In the genomic region with DNA sequence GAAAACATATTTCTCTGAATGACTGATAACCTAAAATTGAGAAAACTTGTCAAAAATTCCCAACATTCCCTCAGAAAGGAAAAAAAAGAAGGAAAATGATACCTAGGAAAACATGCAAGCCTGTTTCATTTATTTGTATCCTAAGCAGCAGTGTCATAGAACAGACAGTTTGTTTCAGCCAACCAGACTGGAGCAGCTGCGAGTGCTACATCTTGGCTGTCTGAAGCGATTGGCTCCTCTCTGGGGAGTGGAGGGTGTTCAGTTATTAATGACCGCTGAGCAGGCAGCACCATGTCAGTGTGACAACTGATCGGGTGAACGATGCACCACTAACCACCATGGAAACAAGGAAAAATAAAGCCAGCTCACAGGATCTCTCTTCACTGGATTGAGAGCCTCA, we compare ENCODE assay signal across 7 cellular contexts. TPM values are rescaled to one million over a fixed set of nuclear protein-coding genes. Genes with fewer than 3 reads are reported as not detected.
A peak's percentile ranks its signal among the peaks of the same experiment; 100 is the strongest.
DNase-seq lines count a peak whose midpoint lies in the region; ATAC-seq and TF ChIP-seq lines count a peak whose summit lies in the region.

A gene (plus strand): TSS at position 294 of the 400 bp plus-strand sequence. CDS start 31,646 bp downstream, outside the sequence.

- TF ChIP-seq CTCF in type B pancreatic cell (conservative IDR thresholded peaks at IDR 0.05): no peak

- peak within 1 kb of the TSS; percentile 93 for H3K27ac Mint-ChIP-seq in activated CD4-positive, alpha-beta T cell treated with anti-CD3 and anti-CD28 coated beads, Interleukin-2, amount 10 ng/mL, durations not matched to agents 24 days and 14 days
- peak within 1 kb of the TSS; percentile 88 to 98 (median 93) for H3K27ac Mint-ChIP-seq in naive thymus-derived CD4-positive, alpha-beta T cell
- no peak within 1 kb of the TSS for H3K27ac Mint-ChIP-seq in type B pancreatic cell

- H3K36me3 Mint-ChIP-seq in activated CD4-positive, alpha-beta T cell treated with anti-CD3 and anti-CD28 coated beads, Interleukin-2, amount 10 ng/mL, durations not matched to agents 24 days and 14 days (ENCODE audit: low read depth): peaks cover 40% of the 10 kb centered on the region
- H3K36me3 Mint-ChIP-seq in naive thymus-derived CD4-positive, alpha-beta T cell: peaks cover 0 to 50% (median 0%) of the 10 kb centered on the region in 5 donors
- H3K36me3 Mint-ChIP-seq in type B pancreatic cell: no peaks in the 10 kb centered on the region

- peaks cover 49% of the 10 kb centered on the region for H3K4me1 Mint-ChIP-seq in activated CD4-positive, alpha-beta T cell treated with anti-CD3 and anti-CD28 coated beads, Interleukin-2, amount 10 ng/mL, durations not matched to agents 24 days and 14 days
- peaks cover 8 to 77% (median 60%) of the 10 kb centered on the region in 7 donors for H3K4me1 Mint-ChIP-seq in naive thymus-derived CD4-positive, alpha-beta T cell
- peaks cover 32% of the 10 kb centered on the region for H3K4me1 Mint-ChIP-seq in type B pancreatic cell (ENCODE audit: unreplicated experiment)

- no peaks in the 10 kb centered on the region for H3K9me3 Mint-ChIP-seq in activated CD4-positive, alpha-beta T cell treated with anti-CD3 and anti-CD28 coated beads, Interleukin-2, amount 10 ng/mL, durations not matched to agents 24 days and 14 days
- H3K9me3 Mint-ChIP-seq in naive thymus-derived CD4-positive, alpha-beta T cell: peaks cover 0 to 3% (median 0%) of the 10 kb centered on the region in 11 donors
- H3K9me3 Mint-ChIP-seq in type B pancreatic cell: no peaks in the 10 kb centered on the region

- H3K36me3 ChIP-seq in effector memory CD4-positive, alpha-beta T cell (ENCODE audit: control insufficient read depth, insufficient read depth, low read length): no peaks in the 10 kb centered on the region
- no peaks in the 10 kb centered on the region for H3K36me3 ChIP-seq in naive thymus-derived CD4-positive, alpha-beta T cell (ENCODE audit: control insufficient read depth in 2 of 3, insufficient read depth in 3 of 3, low read length in 3 of 3)

- H3K27me3 Mint-ChIP-seq in activated CD4-positive, alpha-beta T cell treated with anti-CD3 and anti-CD28 coated beads, Interleukin-2, amount 10 ng/mL, durations not matched to agents 24 days and 14 days: peaks cover 2% of the 10 kb centered on the region
- H3K27me3 Mint-ChIP-seq in naive thymus-derived CD4-positive, alpha-beta T cell: no peaks in the 10 kb centered on the region
- H3K27me3 Mint-ChIP-seq in type B pancreatic cell: no peaks in the 10 kb centered on the region

- H3K27ac ChIP-seq in effector memory CD4-positive, alpha-beta T cell (ENCODE audit: insufficient read depth, low read length, poor library complexity, severe bottlenecking): no peak within 1 kb of the TSS
- H3K27ac ChIP-seq in naive thymus-derived CD4-positive, alpha-beta T cell (ENCODE audit: low read depth, low read length): peak within 1 kb of the TSS; percentile 72

- CTCF ChIA-PET in naive thymus-derived CD4-positive, alpha-beta T cell (lab: Charles Lee): interaction anchor here (0.7 to 1.7 kb wide), 4 partner anchors 7 to 484 kb away, joined by 3 to 5 read pairs (median 4); no protein-coding TSS in a partner anchor

- ATAC-seq in naive thymus-derived CD4-positive, alpha-beta T cell: peak; percentile 76
- ATAC-seq in HG03565 (IDR thresholded peaks at IDR 0.05; ENCODE audit: unreplicated experiment) (no peak), HG03521 (IDR thresholded peaks at IDR 0.05; ENCODE audit: unreplicated experiment) (no peak)

- intact Hi-C loops in activated CD4-positive, alpha-beta T cell treated with anti-CD3 and anti-CD28 coated beads, Interleukin-2, amount 10 ng/mL, durations not matched to agents 24 days and 14 days (cut with micrococcal nuclease): loop anchor here (1.0 to 5.0 kb wide), 10 partner anchors 8 to 646 kb away; a partner anchor contains a TSS
- intact Hi-C loops in naive thymus-derived CD4-positive, alpha-beta T cell (cut with micrococcal nuclease): loop anchor here (1.0 to 10.0 kb wide), 16 partner anchors 7 to 1114 kb away; a partner anchor contains a TSS

- peak within 1 kb of the TSS; percentile 5 for H3K4me3 ChIP-seq in effector memory CD4-positive, alpha-beta T cell (ENCODE audit: insufficient read depth, low read depth, low read length, poor library complexity, severe bottlenecking)
- peak within 1 kb of the TSS; percentile 58 for H3K4me3 ChIP-seq in naive thymus-derived CD4-positive, alpha-beta T cell (ENCODE audit: low read length)

- POLR2A ChIA-PET in naive thymus-derived CD4-positive, alpha-beta T cell (lab: Charles Lee): interaction anchor here (0.6 to 6.1 kb wide), 13 partner anchors 8 to 105 kb away, joined by 3 to 69 read pairs (median 5); no protein-coding TSS in a partner anchor

- H3K4me1 ChIP-seq in effector memory CD4-positive, alpha-beta T cell (ENCODE audit: control insufficient read depth, insufficient read depth, low read length, poor library complexity, severe bottlenecking): no peaks in the 10 kb centered on the region
- peaks cover 0 to 11% of the 10 kb centered on the region in 2 donors for H3K4me1 ChIP-seq in naive thymus-derived CD4-positive, alpha-beta T cell (ENCODE audit: control insufficient read depth in 2 of 2, insufficient read depth in 2 of 2, low read length in 2 of 2)

- no peaks in the 10 kb centered on the region for H3K9me3 ChIP-seq in effector memory CD4-positive, alpha-beta T cell (ENCODE audit: control insufficient read depth, low read length)
- H3K9me3 ChIP-seq in naive thymus-derived CD4-positive, alpha-beta T cell (ENCODE audit: control insufficient read depth in 2 of 3, low read length in 3 of 3): no peaks in the 10 kb centered on the region

- H3K4me3 Mint-ChIP-seq in activated CD4-positive, alpha-beta T cell treated with anti-CD3 and anti-CD28 coated beads, Interleukin-2, amount 10 ng/mL, durations not matched to agents 24 days and 14 days: peak within 1 kb of the TSS; percentile 93
- peak within 1 kb of the TSS; percentile 84 to 99 (median 98) for H3K4me3 Mint-ChIP-seq in naive thymus-derived CD4-positive, alpha-beta T cell
- peak within 1 kb of the TSS; percentile 88 for H3K4me3 Mint-ChIP-seq in type B pancreatic cell

- DNase-seq in NCI-H1105 treated with DMSO at 0.1 percent for 48 hours (lab: John Stamatoyannopoulos, UW) (peak; percentile 77), type B pancreatic cell (ENCODE audit: extremely low spot score, unreplicated experiment) (no peak)
- DNase-seq in activated CD4-positive, alpha-beta T cell treated with anti-CD3 and anti-CD28 coated beads, Interleukin-2, amount 10 ng/mL, durations not matched to agents 24 days and 14 days: peak; percentile 89
- DNase-seq in effector memory CD4-positive, alpha-beta T cell: no peak
- DNase-seq in naive thymus-derived CD4-positive, alpha-beta T cell: peak in 6 of 9 donors; percentile 27 to 55 (median 40)

- H3K27me3 ChIP-seq in effector memory CD4-positive, alpha-beta T cell (replicated peaks; ENCODE audit: control insufficient read depth, insufficient read depth, low read length, poor library complexity, severe bottlenecking): no peaks in the 10 kb centered on the region
- H3K27me3 ChIP-seq in naive thymus-derived CD4-positive, alpha-beta T cell (ENCODE audit: control insufficient read depth in 2 of 2, insufficient read depth in 2 of 2, low read length in 2 of 2): no peaks in the 10 kb centered on the region

RNA-seq across cellular contexts. Expression of the gene that starts here (rescaled TPM):
- 53.4 and 56.5 TPM in 2 replicates for total RNA-seq in activated CD4-positive, alpha-beta T cell treated with anti-CD3 and anti-CD28 coated beads, Interleukin-2, amount 10 ng/mL, durations not matched to agents 24 days and 14 days
- 100 to 1,000 TPM in 3 of 5 experiments, 10 to 100 TPM in 1, 1 to 10 TPM in 1; 7.6 to 288 (median 227) TPM for total RNA-seq in naive thymus-derived CD4-positive, alpha-beta T cell
- 100 to 1,000 TPM; 169 to 173 TPM for polyA plus RNA-seq in naive thymus-derived CD4-positive, alpha-beta T cell
- 4.9 and 12.9 TPM in 2 replicates for total RNA-seq in type B pancreatic cell (ENCODE audit: low replicate concordance)

Comparison
In these comparisons a context has a peak if more than half of its experiments do, and no peak if none do; other contexts are left out.
1. DNase-seq: peak in NCI-H1105 treated with DMSO at 0.1 percent for 48 hours (single experiment), activated CD4-positive, alpha-beta T cell treated with anti-CD3 and anti-CD28 coated beads, Interleukin-2, amount 10 ng/mL, durations not matched to agents 24 days and 14 days (single experiment) and naive thymus-derived CD4-positive, alpha-beta T cell (6 of 9); none in effector memory CD4-positive, alpha-beta T cell (0 of 3) and type B pancreatic cell (single experiment).
2. Peak in every context shown above with its lines, with median percentiles within 50 percentile points of each other: H3K4me3 Mint-ChIP-seq.